In genomic region chr14:22476882-22477281, GRCh38 we compare ENCODE assay signal across 22 cellular contexts.
DNase-seq lines count a peak whose midpoint lies in the region; ATAC-seq and TF ChIP-seq lines count a peak whose summit lies in the region.
"Had no signal": no experiment of that assay in that cellular context is flagged by ENCODE, and none has a peak within 500 bp of the region (broad histone marks: within the 10 kb centered on the region; RNA-seq: fewer than 3 reads in every experiment).

No MANE protein-coding gene starts in this region.

- POLR2A ChIA-PET in activated CD8-positive, alpha-beta T cell treated with anti-CD3 and anti-CD28 coated beads for 36 hours (lab: Charles Lee): interaction anchor here (0.6 kb wide), 1 partner anchor 329 kb away, joined by 3 read pairs; no protein-coding TSS in a partner anchor
- POLR2A ChIA-PET in activated CD8-positive, alpha-beta T cell treated with anti-CD3 and anti-CD28 coated beads, Interleukin-2, amount 10 ng/mL, durations not matched to agents 7 days and 5 days (lab: Charles Lee): no interaction called here
- POLR2A ChIA-PET in activated B cell treated with CpG ODN at 0.5 μM for 24 hours (lab: Charles Lee): interaction anchor here (0.6 to 17.2 kb wide), 10 partner anchors 11 to 93 kb away, joined by 3 to 243 read pairs (median 6); no protein-coding TSS in a partner anchor

- H3K27ac Mint-ChIP-seq in activated CD8-positive, alpha-beta T cell treated with anti-CD3 and anti-CD28 coated beads for 36 hours: peak overlapping the region; percentile 34
- H3K27ac Mint-ChIP-seq in activated CD8-positive, alpha-beta T cell treated with anti-CD3 and anti-CD28 coated beads, Interleukin-2, amount 10 ng/mL, durations not matched to agents 7 days and 5 days: no peak overlapping the region
- H3K27ac Mint-ChIP-seq in activated B cell treated with CpG ODN at 0.5 μM for 24 hours (peak overlapping the region; percentile 89), natural killer cell (peak overlapping the region; percentile 80 to 89)
- H3K27ac Mint-ChIP-seq: activated CD8-positive, alpha-beta memory T cell treated with anti-CD3 and anti-CD28 coated beads, Interleukin-2, amount 10 ng/mL, durations not matched to agents 7 days and 5 days; GM23338 had no signal

- H3K4me3 Mint-ChIP-seq in activated CD8-positive, alpha-beta T cell treated with anti-CD3 and anti-CD28 coated beads for 36 hours: peak overlapping the region; percentile 29
- no peak overlapping the region for H3K4me3 Mint-ChIP-seq in activated CD8-positive, alpha-beta T cell treated with anti-CD3 and anti-CD28 coated beads, Interleukin-2, amount 10 ng/mL, durations not matched to agents 7 days and 5 days
- H3K4me3 Mint-ChIP-seq in activated B cell treated with CpG ODN at 0.5 μM for 24 hours (peak overlapping the region; percentile 33), natural killer cell (peak overlapping the region; percentile 91)
- H3K4me3 Mint-ChIP-seq: GM23338 had no signal

- H3K4me1 Mint-ChIP-seq in activated CD8-positive, alpha-beta T cell treated with anti-CD3 and anti-CD28 coated beads for 36 hours (ENCODE audit: low read depth): no peaks in the 10 kb centered on the region
- no peaks in the 10 kb centered on the region for H3K4me1 Mint-ChIP-seq in activated CD8-positive, alpha-beta T cell treated with anti-CD3 and anti-CD28 coated beads, Interleukin-2, amount 10 ng/mL, durations not matched to agents 7 days and 5 days (ENCODE audit: low read depth)
- H3K4me1 Mint-ChIP-seq in activated B cell treated with CpG ODN at 0.5 μM for 24 hours (peaks cover 97% of the 10 kb centered on the region), natural killer cell (peaks cover 97% of the 10 kb centered on the region in 2 donors)
- H3K4me1 Mint-ChIP-seq: activated CD8-positive, alpha-beta memory T cell treated with anti-CD3 and anti-CD28 coated beads, Interleukin-2, amount 10 ng/mL, durations not matched to agents 7 days and 5 days had no signal

- H3K4me2 ChIP-seq in BLaER1 treated with 17β-estradiol and CSF1 and Interleukin-3, amounts not matched to agents 10 nM and 100 nM: peak overlapping the region in 10 of 11 experiments; percentile 66 to 92 (median 80); a peak in 19 of 22 replicates
- H3K4me2 ChIP-seq: A549, GM23338 had no signal

- H3K27me3 ChIP-seq in BLaER1 treated with 17β-estradiol and CSF1 and Interleukin-3, amounts not matched to agents 10 nM and 100 nM: no peaks in the 10 kb centered on the region
- H3K27me3 ChIP-seq: cardiac muscle cell, tibial nerve had no signal

- H3K36me3 ChIP-seq in BLaER1 treated with 17β-estradiol and CSF1 and Interleukin-3, amounts not matched to agents 10 nM and 100 nM: peaks cover 0 to 18% (median 0%) of the 10 kb centered on the region in 11 experiments; a peak in 2 of 22 replicates
- H3K36me3 ChIP-seq: cardiac muscle cell, tibial nerve had no signal

- H3K4me3 ChIP-seq in BLaER1 treated with 17β-estradiol and CSF1 and Interleukin-3, amounts not matched to agents 10 nM and 100 nM: peak overlapping the region in 6 of 10 experiments; percentile 53 to 74 (median 62); a peak in 11 of 20 replicates
- H3K4me3 ChIP-seq: A549, cardiac muscle cell, GM23338, mucosa of descending colon, psoas muscle, tibial nerve had no signal

- H3K9ac ChIP-seq in BLaER1 treated with 17β-estradiol and CSF1 and Interleukin-3, amounts not matched to agents 10 nM and 100 nM: peak overlapping the region in 8 of 11 experiments; percentile 55 to 92 (median 83); a peak in 15 of 22 replicates

- H3K36me3 Mint-ChIP-seq in activated CD8-positive, alpha-beta T cell treated with anti-CD3 and anti-CD28 coated beads for 36 hours (ENCODE audit: low read depth): peaks cover 10% of the 10 kb centered on the region
- peaks cover 3% of the 10 kb centered on the region for H3K36me3 Mint-ChIP-seq in activated CD8-positive, alpha-beta T cell treated with anti-CD3 and anti-CD28 coated beads, Interleukin-2, amount 10 ng/mL, durations not matched to agents 7 days and 5 days (ENCODE audit: low read depth)
- H3K36me3 Mint-ChIP-seq in activated B cell treated with CpG ODN at 0.5 μM for 24 hours (ENCODE audit: low read depth) (peaks cover 2% of the 10 kb centered on the region), natural killer cell (peaks cover 15% of the 10 kb centered on the region)
- H3K36me3 Mint-ChIP-seq: activated CD8-positive, alpha-beta memory T cell treated with anti-CD3 and anti-CD28 coated beads, Interleukin-2, amount 10 ng/mL, durations not matched to agents 7 days and 5 days had no signal

- DNase-seq in activated CD8-positive, alpha-beta T cell treated with anti-CD3 and anti-CD28 coated beads for 36 hours: no peak
- no peak for DNase-seq in activated CD8-positive, alpha-beta T cell treated with anti-CD3 and anti-CD28 coated beads, Interleukin-2, amount 10 ng/mL, durations not matched to agents 7 days and 5 days
- no peak for DNase-seq in activated B cell treated with CpG ODN at 0.5 μM for 24 hours
- DNase-seq in natural killer cell: no peak
- no peak for DNase-seq in stimulated activated CD8-positive, alpha-beta memory T cell treated with anti-CD3 and anti-CD28 coated beads, Interleukin-4, amount 100 ng/mL, for 48 hours
- DNase-seq in NCI-H226: no peak
- no peak for DNase-seq in NCI-H128 (lab: John Stamatoyannopoulos, UW; ENCODE audit: unreplicated experiment)
- DNase-seq: activated CD4-positive, CD25-positive, alpha-beta regulatory T cell; activated CD8-positive, alpha-beta memory T cell treated with anti-CD3 and anti-CD28 coated beads, Interleukin-2, amount 10 ng/mL, durations not matched to agents 7 days and 5 days; amygdala; mucosa of descending colon; NCI-H187; NCI-H69; psoas muscle; stimulated activated naive CD4-positive, alpha-beta T cell had no signal

- peaks cover 43 to 99% (median 88%) of the 10 kb centered on the region in 10 experiments for H3K4me1 ChIP-seq in BLaER1 treated with 17β-estradiol and CSF1 and Interleukin-3, amounts not matched to agents 10 nM and 100 nM
- H3K4me1 ChIP-seq: A549 had no signal

- no peak for ATAC-seq in activated CD8-positive, alpha-beta T cell treated with anti-CD3 and anti-CD28 coated beads for 36 hours
- no peak for ATAC-seq in activated CD8-positive, alpha-beta T cell treated with anti-CD3 and anti-CD28 coated beads, Interleukin-2, amount 10 ng/mL, durations not matched to agents 7 days and 5 days
- ATAC-seq in activated B cell treated with CpG ODN at 0.5 μM for 24 hours (ENCODE audit: low read depth) (no peak), natural killer cell (no peak)
- ATAC-seq: A549; activated CD8-positive, alpha-beta memory T cell treated with anti-CD3 and anti-CD28 coated beads, Interleukin-2, amount 10 ng/mL, durations not matched to agents 7 days and 5 days; GM23338; mucosa of descending colon; psoas muscle; SK-N-SH treated with all-trans-retinoic acid at 6 μM for 48 hours had no signal

- H4K20me1 ChIP-seq in BLaER1 treated with 17β-estradiol and CSF1 and Interleukin-3, amounts not matched to agents 10 nM and 100 nM: no peaks in the 10 kb centered on the region

- CTCF ChIA-PET in activated CD8-positive, alpha-beta T cell treated with anti-CD3 and anti-CD28 coated beads for 36 hours (lab: Charles Lee): no interaction called here
- CTCF ChIA-PET in activated CD8-positive, alpha-beta T cell treated with anti-CD3 and anti-CD28 coated beads, Interleukin-2, amount 10 ng/mL, durations not matched to agents 7 days and 5 days (lab: Charles Lee): no interaction called here
- CTCF ChIA-PET in activated B cell treated with CpG ODN at 0.5 μM for 24 hours (lab: Charles Lee): interaction anchor here (0.8 to 9.2 kb wide), 12 partner anchors 14 to 101 kb away, joined by 3 to 113 read pairs (median 4); no protein-coding TSS in a partner anchor

- TF ChIP-seq CTCF in activated CD8-positive, alpha-beta T cell treated with anti-CD3 and anti-CD28 coated beads for 36 hours (IDR thresholded peaks at IDR 0.05): no peak
- TF ChIP-seq CTCF in activated B cell treated with CpG ODN at 0.5 μM for 24 hours (IDR thresholded peaks at IDR 0.05): no peak
- TF ChIP-seq CTCF in natural killer cell (IDR thresholded peaks at IDR 0.05): no peak

- no peaks in the 10 kb centered on the region for H3K27me3 Mint-ChIP-seq in activated CD8-positive, alpha-beta T cell treated with anti-CD3 and anti-CD28 coated beads for 36 hours
- no peaks in the 10 kb centered on the region for H3K27me3 Mint-ChIP-seq in activated CD8-positive, alpha-beta T cell treated with anti-CD3 and anti-CD28 coated beads, Interleukin-2, amount 10 ng/mL, durations not matched to agents 7 days and 5 days (ENCODE audit: low read depth)
- H3K27me3 Mint-ChIP-seq in activated B cell treated with CpG ODN at 0.5 μM for 24 hours (no peaks in the 10 kb centered on the region), natural killer cell (ENCODE audit: low read depth in 2 of 2) (no peaks in the 10 kb centered on the region)
- H3K27me3 Mint-ChIP-seq: activated CD8-positive, alpha-beta memory T cell treated with anti-CD3 and anti-CD28 coated beads, Interleukin-2, amount 10 ng/mL, durations not matched to agents 7 days and 5 days had no signal

- H3K9me3 ChIP-seq in BLaER1 treated with 17β-estradiol and CSF1 and Interleukin-3, amounts not matched to agents 10 nM and 100 nM (replicated peaks in 1 of 11): no peaks in the 10 kb centered on the region
- H3K9me3 ChIP-seq: A549, mucosa of descending colon, psoas muscle, tibial nerve had no signal

- intact Hi-C loops in activated CD8-positive, alpha-beta T cell treated with anti-CD3 and anti-CD28 coated beads for 36 hours (cut with micrococcal nuclease): loop anchor here (5.0 to 10.0 kb wide), 2 partner anchors 90 to 152 kb away; no protein-coding TSS in a partner anchor
- intact Hi-C loops in activated B cell treated with CpG ODN at 0.5 μM for 24 hours (cut with micrococcal nuclease) (loop anchor here (2.0 to 5.0 kb wide), 2 partner anchors 14 to 580 kb away; partner anchors contain the start of gene CDH24), natural killer cell (cut with micrococcal nuclease) (loop anchor here (2.0 to 10.0 kb wide), 2 partner anchors 14 to 378 kb away; no protein-coding TSS in a partner anchor)

- H3K9me3 Mint-ChIP-seq in activated CD8-positive, alpha-beta T cell treated with anti-CD3 and anti-CD28 coated beads for 36 hours: no peaks in the 10 kb centered on the region
- H3K9me3 Mint-ChIP-seq in activated CD8-positive, alpha-beta T cell treated with anti-CD3 and anti-CD28 coated beads, Interleukin-2, amount 10 ng/mL, durations not matched to agents 7 days and 5 days (ENCODE audit: insufficient read depth): no peaks in the 10 kb centered on the region
- H3K9me3 Mint-ChIP-seq in activated B cell treated with CpG ODN at 0.5 μM for 24 hours (no peaks in the 10 kb centered on the region), natural killer cell (no peaks in the 10 kb centered on the region)
- H3K9me3 Mint-ChIP-seq: GM23338 had no signal

- H3K27ac ChIP-seq in BLaER1 treated with 17β-estradiol and CSF1 and Interleukin-3, amounts not matched to agents 10 nM and 100 nM: peak overlapping the region in 8 of 11 experiments; percentile 81 to 98 (median 90); a peak in 16 of 22 replicates
- H3K27ac ChIP-seq: A549, cardiac muscle cell, psoas muscle, RWPE1 had no signal
